In the genomic region with DNA sequence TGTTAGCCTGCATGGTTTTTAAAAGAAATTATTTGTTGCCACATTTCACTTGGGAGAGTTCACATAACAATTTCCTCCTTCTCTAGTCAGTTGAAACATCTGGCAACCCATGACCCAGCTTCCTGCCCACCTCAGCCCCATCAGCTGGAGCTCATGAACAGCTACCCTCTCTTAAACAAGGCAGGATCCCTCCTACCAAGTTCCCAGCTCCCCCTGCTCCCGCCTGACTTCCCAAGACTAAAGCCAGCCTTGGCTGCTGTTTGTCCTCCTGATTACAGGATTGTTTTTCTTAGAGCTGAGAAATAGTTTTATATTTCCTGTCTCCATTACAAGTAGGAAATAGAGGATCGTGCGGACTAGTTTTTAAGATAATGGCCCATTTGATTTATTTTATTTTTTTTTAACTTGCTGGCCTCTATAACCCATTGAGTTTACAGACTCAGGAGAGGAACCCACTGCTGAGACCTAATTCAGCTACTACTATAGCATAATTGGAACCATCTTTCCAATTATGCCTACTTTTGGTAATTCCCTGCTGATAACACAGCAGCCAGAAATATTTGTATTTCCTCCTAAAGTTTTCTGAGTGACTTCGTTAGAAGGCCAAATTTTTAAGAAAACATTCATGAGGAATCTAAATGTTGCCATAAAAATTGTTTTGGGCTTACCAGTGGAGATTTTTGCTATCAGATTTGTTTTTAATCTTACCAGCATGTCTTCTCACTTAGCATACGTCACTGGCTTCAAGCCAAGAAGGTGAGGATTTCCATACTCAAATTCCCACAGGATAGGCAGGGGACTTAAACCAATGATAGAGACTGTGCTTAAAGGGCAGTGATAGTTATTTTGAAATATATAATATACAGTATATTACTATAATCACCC, we compare ENCODE assay signal across 17 cellular contexts.
DNase-seq lines count a peak whose midpoint lies in the region; ATAC-seq and TF ChIP-seq lines count a peak whose summit lies in the region.
"Had no signal": no experiment of that assay in that cellular context is flagged by ENCODE, and none has a peak within 500 bp of the region (broad histone marks: within the 10 kb centered on the region; RNA-seq: fewer than 3 reads in every experiment).

No MANE protein-coding gene starts in this region.

- peaks cover 0 to 1% of the 10 kb centered on the region in 2 donors for H3K9me3 Mint-ChIP-seq in stimulated activated naive B cell treated with anti-CD40 and anti-IgM and Interleukin-4, amounts not matched to agents 10 μg/mL and 1 μg/mL and 100 μg/mL, for 72 hours
- no peaks in the 10 kb centered on the region for H3K9me3 Mint-ChIP-seq in activated T-cell treated with anti-CD3 and anti-CD28 coated beads, Interleukin-2, amount 50 U/mL, for 4 hours
- H3K9me3 Mint-ChIP-seq: activated T-cell treated with anti-CD3 and anti-CD28 coated beads, Interleukin-2, amount 50 U/mL, for 24 hours; CD8-positive, alpha-beta T cell; T-helper 2 cell treated with Interferon-gamma antibody and Interleukin-4, amounts not matched to agents 5 μg/mL and 100 μg/mL, for 36 hours had no signal

- CTCF ChIA-PET in HEK293 (lab: Yijun Ruan, JAX), result interaction anchor here (0.6 to 1.5 kb wide), 3 partner anchors 77 to 1475 kb away, joined by 3 to 9 read pairs (median 3); no protein-coding TSS in a partner anchor

- peaks cover 0 to 10% of the 10 kb centered on the region in 2 experiments for H3K36me3 ChIP-seq in HEK293 (ENCODE audit: control insufficient read depth in 2 of 2, insufficient read depth in 1 of 2, low read length in 2 of 2)
- no peaks in the 10 kb centered on the region for H3K36me3 ChIP-seq in ascending aorta
- no peaks in the 10 kb centered on the region for H3K36me3 ChIP-seq in left ventricle myocardium inferior
- H3K36me3 ChIP-seq in colonic mucosa, result no peaks in the 10 kb centered on the region
- H3K36me3 ChIP-seq: gastrocnemius medialis, prostate gland had no signal

- DNase-seq in ascending aorta (ENCODE audit: low spot score in 2 of 2) (no peak), left ventricle myocardium inferior (peak; percentile 20), colonic mucosa (no peak)
- no peak for DNase-seq in stimulated activated naive B cell treated with anti-CD40 and anti-IgM and Interleukin-4, amounts not matched to agents 10 μg/mL and 1 μg/mL and 100 μg/mL, for 72 hours
- DNase-seq in activated T-cell treated with anti-CD3 and anti-CD28 coated beads, Interleukin-2, amount 50 U/mL, for 4 hours, result no peak
- DNase-seq: activated CD4-positive, alpha-beta T cell treated with anti-CD3 and anti-CD28 coated beads for 4 hours; activated T-cell treated with anti-CD3 and anti-CD28 coated beads, Interleukin-2, amount 50 U/mL, for 24 hours; CD8-positive, alpha-beta T cell; gastrocnemius medialis; GDM1; NCI-H510A; stimulated activated CD4-positive, alpha-beta T cell treated with anti-CD3 and anti-CD28 coated beads, Interleukin-2, amount 100 ng/mL, for 48 hours had no signal

- peaks cover 17% of the 10 kb centered on the region for H3K4me1 ChIP-seq in HEK293 (ENCODE audit: control insufficient read depth, insufficient read depth, low read length)
- peaks cover 0 to 18% of the 10 kb centered on the region in 2 donors for H3K4me1 ChIP-seq in ascending aorta
- peaks cover 25% of the 10 kb centered on the region for H3K4me1 ChIP-seq in left ventricle myocardium inferior
- H3K4me1 ChIP-seq in colonic mucosa, result no peaks in the 10 kb centered on the region
- H3K4me1 ChIP-seq: prostate gland had no signal

- H3K36me3 Mint-ChIP-seq in stimulated activated naive B cell treated with anti-CD40 and anti-IgM and Interleukin-4, amounts not matched to agents 10 μg/mL and 1 μg/mL and 100 μg/mL, for 72 hours, result no peaks in the 10 kb centered on the region
- H3K36me3 Mint-ChIP-seq in activated T-cell treated with anti-CD3 and anti-CD28 coated beads, Interleukin-2, amount 50 U/mL, for 4 hours (ENCODE audit: insufficient read depth), result no peaks in the 10 kb centered on the region
- H3K36me3 Mint-ChIP-seq: CD8-positive, alpha-beta T cell had no signal

- H3K9me3 ChIP-seq in HEK293 (ENCODE audit: control insufficient read depth, insufficient read depth, low read depth, low read length), result no peaks in the 10 kb centered on the region; the same call in 1 of the 2 replicates
- H3K9me3 ChIP-seq in ascending aorta, result no peaks in the 10 kb centered on the region
- H3K9me3 ChIP-seq in left ventricle myocardium inferior (replicated peaks), result no peaks in the 10 kb centered on the region
- H3K9me3 ChIP-seq in colonic mucosa, result no peaks in the 10 kb centered on the region
- H3K9me3 ChIP-seq: gastrocnemius medialis, prostate gland had no signal

- no peak overlapping the region for H3K9ac ChIP-seq in colonic mucosa (ENCODE audit: low read depth in 2 of 2, low read length in 2 of 2)

- H3K4me3 ChIP-seq in HEK293 (ENCODE audit: low read depth, low read length) (no peak overlapping the region), ascending aorta (no peak overlapping the region), left ventricle myocardium inferior (no peak overlapping the region), colonic mucosa (no peak overlapping the region)
- H3K4me3 ChIP-seq: gastrocnemius medialis, prostate gland had no signal

- H3K4me3 Mint-ChIP-seq in stimulated activated naive B cell treated with anti-CD40 and anti-IgM and Interleukin-4, amounts not matched to agents 10 μg/mL and 1 μg/mL and 100 μg/mL, for 72 hours, result no peak overlapping the region
- no peak overlapping the region for H3K4me3 Mint-ChIP-seq in activated T-cell treated with anti-CD3 and anti-CD28 coated beads, Interleukin-2, amount 50 U/mL, for 4 hours
- H3K4me3 Mint-ChIP-seq: activated T-cell treated with anti-CD3 and anti-CD28 coated beads, Interleukin-2, amount 50 U/mL, for 24 hours; CD8-positive, alpha-beta T cell; T-helper 2 cell treated with Interferon-gamma antibody and Interleukin-4, amounts not matched to agents 5 μg/mL and 100 μg/mL, for 36 hours had no signal

- no peaks in the 10 kb centered on the region for H3K27me3 Mint-ChIP-seq in stimulated activated naive B cell treated with anti-CD40 and anti-IgM and Interleukin-4, amounts not matched to agents 10 μg/mL and 1 μg/mL and 100 μg/mL, for 72 hours
- peaks cover 2% of the 10 kb centered on the region for H3K27me3 Mint-ChIP-seq in activated T-cell treated with anti-CD3 and anti-CD28 coated beads, Interleukin-2, amount 50 U/mL, for 4 hours (ENCODE audit: low read depth)

- POLR2A ChIA-PET in HEK293 (lab: Yijun Ruan, JAX), result no interaction called here

- H3K4me1 Mint-ChIP-seq in stimulated activated naive B cell treated with anti-CD40 and anti-IgM and Interleukin-4, amounts not matched to agents 10 μg/mL and 1 μg/mL and 100 μg/mL, for 72 hours, result no peaks in the 10 kb centered on the region
- H3K4me1 Mint-ChIP-seq in activated T-cell treated with anti-CD3 and anti-CD28 coated beads, Interleukin-2, amount 50 U/mL, for 4 hours (ENCODE audit: low read depth), result no peaks in the 10 kb centered on the region

- H3K27ac ChIP-seq in HEK293 (ENCODE audit: extremely low read depth, low read depth, low read length), result 0 out of 2 replicates have a peak overlapping the region, but pooled peaks have one; percentile 24
- peak overlapping the region; percentile 56 to 72 for H3K27ac ChIP-seq in ascending aorta
- H3K27ac ChIP-seq in left ventricle myocardium inferior (replicated peaks), result peak overlapping the region; percentile 70
- no peak overlapping the region for H3K27ac ChIP-seq in colonic mucosa
- H3K27ac ChIP-seq: prostate gland, RWPE1 had no signal

- peak overlapping the region; percentile 5 for H3K27ac Mint-ChIP-seq in stimulated activated naive B cell treated with anti-CD40 and anti-IgM and Interleukin-4, amounts not matched to agents 10 μg/mL and 1 μg/mL and 100 μg/mL, for 72 hours
- H3K27ac Mint-ChIP-seq: activated T-cell treated with anti-CD3 and anti-CD28 coated beads, Interleukin-2, amount 50 U/mL, for 24 hours; CD8-positive, alpha-beta T cell; T-helper 2 cell treated with Interferon-gamma antibody and Interleukin-4, amounts not matched to agents 5 μg/mL and 100 μg/mL, for 36 hours had no signal

- H3K27me3 ChIP-seq in ascending aorta, result no peaks in the 10 kb centered on the region
- no peaks in the 10 kb centered on the region for H3K27me3 ChIP-seq in left ventricle myocardium inferior (ENCODE audit: low read depth)
- no peaks in the 10 kb centered on the region for H3K27me3 ChIP-seq in colonic mucosa
- H3K27me3 ChIP-seq: gastrocnemius medialis had no signal

- TF ChIP-seq CTCF in HEK293 (tag by site-specific recombination; IDR thresholded peaks at IDR 0.05) (no peak), ascending aorta (IDR thresholded peaks at IDR 0.05) (no peak), left ventricle myocardium inferior (IDR thresholded peaks at IDR 0.05; ENCODE audit: borderline replicate concordance) (no peak), colonic mucosa (IDR thresholded peaks at IDR 0.05) (no peak)

- intact Hi-C loops in ascending aorta (cut with DNase I) (no loop called here), left ventricle myocardium inferior (cut with micrococcal nuclease) (no loop called here), colonic mucosa (cut with DNase I) (no loop called here)

- ATAC-seq in stimulated activated naive B cell treated with anti-CD40 and anti-IgM and Interleukin-4, amounts not matched to agents 10 μg/mL and 1 μg/mL and 100 μg/mL, for 72 hours (replicated peaks), result no peak
- no peak for ATAC-seq in GM18519 (IDR thresholded peaks at IDR 0.05; ENCODE audit: low FRiP score, unreplicated experiment)
- no peak for ATAC-seq in activated T-cell treated with anti-CD3 and anti-CD28 coated beads, Interleukin-2, amount 50 U/mL, for 4 hours
- ATAC-seq: CD8-positive, alpha-beta T cell; gastrocnemius medialis had no signal

TF ChIP-seq in HEK293, 187 proteins besides CTCF, POLR2A, EP300 and RAD21 (continues in another document):
- TF ChIP-seq ZSCAN30 (tag by site-specific recombination; IDR thresholded peaks at IDR 0.05) (0 out of 2 replicates have a peak, but pooled peaks have one; percentile 15), MZF1 (tag by site-specific recombination; IDR thresholded peaks at IDR 0.05; ENCODE audit: borderline replicate concordance) (peak; percentile 79; the same call in 1 of the 2 replicates), ZXDB (tag by site-specific recombination; IDR thresholded peaks at IDR 0.05) (peak; percentile 36; the same call in 1 of the 2 replicates), GLIS1 (tag by site-specific recombination; IDR thresholded peaks at IDR 0.05) (peak; percentile 22; the same call in 1 of the 2 replicates)
